1 cellular context compared by ENCODE assay signal in genomic region chr1:245549981-245550701, GRCh38.
TF ChIP-seq lines count a peak whose summit lies in the region.

No MANE protein-coding gene starts in this region.

TF ChIP-seq in endothelial cell of umbilical vein, 7 proteins besides CTCF, POLR2A, EP300 and RAD21:
- no peak for TF ChIP-seq MYC (IDR thresholded peaks at IDR 0.05; ENCODE audit: low read depth, low read length)
- TF ChIP-seq POLR2AphosphoS5 (IDR thresholded peaks at IDR 0.05; ENCODE audit: insufficient read depth, low read depth, low read length) = no peak
- TF ChIP-seq FOS (IDR thresholded peaks at IDR 0.05; ENCODE audit: borderline replicate concordance, insufficient read depth, low read length) = no peak
- no peak for TF ChIP-seq MAX (IDR thresholded peaks at IDR 0.05; ENCODE audit: insufficient read depth, insufficient read length)
- TF ChIP-seq EZH2 (IDR thresholded peaks at IDR 0.05; ENCODE audit: borderline replicate concordance, low read depth, low read length, severe bottlenecking) = no peak
- no peak for TF ChIP-seq GATA2 (IDR thresholded peaks at IDR 0.05; ENCODE audit: insufficient read depth, insufficient read length, low read depth, low read length)
- no peak for TF ChIP-seq JUN (IDR thresholded peaks at IDR 0.05; ENCODE audit: borderline replicate concordance, insufficient read depth, insufficient read length, low read depth)
